ENCODE assay signal across 28 cellular contexts in genomic region chr16:88476817-88477397, GRCh38. TPM values are rescaled to one million over a fixed set of nuclear protein-coding genes. Genes with fewer than 3 reads are reported as not detected.
DNase-seq lines count a peak whose midpoint lies in the region; ATAC-seq and TF ChIP-seq lines count a peak whose summit lies in the region.
"Had no signal": no experiment of that assay in that cellular context is flagged by ENCODE, and none has a peak within 500 bp of the region (broad histone marks: within the 10 kb centered on the region; RNA-seq: fewer than 3 reads in every experiment).

No MANE protein-coding gene starts in this region.

- TF ChIP-seq POLR2A in body of pancreas (IDR thresholded peaks at IDR 0.05) = no peak

- H3K27me3 ChIP-seq in body of pancreas (no peaks in the 10 kb centered on the region), WERI-Rb-1 (ENCODE audit: insufficient read depth, low read depth, severe bottlenecking) (no peaks in the 10 kb centered on the region)
- no peaks in the 10 kb centered on the region for H3K27me3 ChIP-seq in naive thymus-derived CD4-positive, alpha-beta T cell (ENCODE audit: control insufficient read depth in 2 of 2, insufficient read depth in 2 of 2, low read length in 2 of 2)
- H3K27me3 ChIP-seq: suprapubic skin, upper lobe of right lung had no signal

- no peak for TF ChIP-seq CTCF in body of pancreas (IDR thresholded peaks at IDR 0.05)
- no peak for TF ChIP-seq CTCF in WERI-Rb-1 (IDR thresholded peaks at IDR 0.05; ENCODE audit: low read depth, low read length)

- intact Hi-C loops in body of pancreas (cut with DNase I) = no loop called here
- intact Hi-C loops in naive thymus-derived CD4-positive, alpha-beta T cell (cut with micrococcal nuclease) = loop anchor here in 1 of 2 donors (5.0 kb wide), 1 partner anchor 50 kb away; no protein-coding TSS in a partner anchor

- peak overlapping the region in 3 of 4 donors; percentile 16 to 84 (median 82) for H3K27ac ChIP-seq in body of pancreas
- H3K27ac ChIP-seq in naive thymus-derived CD4-positive, alpha-beta T cell (ENCODE audit: low read depth, low read length) = peak overlapping the region; percentile 24
- no peak overlapping the region for H3K27ac ChIP-seq in WERI-Rb-1
- H3K27ac ChIP-seq: suprapubic skin, upper lobe of right lung had no signal

- POLR2A ChIA-PET in naive thymus-derived CD4-positive, alpha-beta T cell (lab: Charles Lee) = interaction anchor here (1.0 to 1.5 kb wide), 2 partner anchors 20 to 25 kb away, joined by 3 to 6 read pairs; no protein-coding TSS in a partner anchor

- peaks cover 49% of the 10 kb centered on the region for H3K4me1 Mint-ChIP-seq in activated T-cell treated with anti-CD3 and anti-CD28 coated beads, Interleukin-2, amount 50 U/mL, for 4 hours (ENCODE audit: low read depth)
- peaks cover 22 to 69% (median 38%) of the 10 kb centered on the region in 7 donors for H3K4me1 Mint-ChIP-seq in naive thymus-derived CD4-positive, alpha-beta T cell

- ATAC-seq in activated T-cell treated with anti-CD3 and anti-CD28 coated beads, Interleukin-2, amount 50 U/mL, for 4 hours = no peak
- ATAC-seq in body of pancreas (no peak), HG03097 (IDR thresholded peaks at IDR 0.05; ENCODE audit: low FRiP score, unreplicated experiment) (no peak), GM18870 (IDR thresholded peaks at IDR 0.05; ENCODE audit: unreplicated experiment) (no peak), GM21367 (IDR thresholded peaks at IDR 0.05; ENCODE audit: unreplicated experiment) (no peak)
- no peak for ATAC-seq in naive thymus-derived CD4-positive, alpha-beta T cell
- ATAC-seq: esophagus mucosa, GM12878, upper lobe of right lung had no signal

- H3K27ac Mint-ChIP-seq in naive thymus-derived CD4-positive, alpha-beta T cell = peak overlapping the region; percentile 6 to 93 (median 64)
- H3K27ac Mint-ChIP-seq: dendritic cell treated with granulocyte-macrophage colony-stimulating factor and Interleukin-4, amounts not matched to agents 40 ng/mL and 50 ng/mL, for 4 days had no signal

- H3K36me3 ChIP-seq in body of pancreas (replicated peaks in 1 of 2; ENCODE audit: insufficient read depth in 1 of 2, low read depth in 2 of 2) (no peaks in the 10 kb centered on the region), WERI-Rb-1 (no peaks in the 10 kb centered on the region)
- no peaks in the 10 kb centered on the region for H3K36me3 ChIP-seq in naive thymus-derived CD4-positive, alpha-beta T cell (ENCODE audit: control insufficient read depth in 2 of 3, insufficient read depth in 3 of 3, low read length in 3 of 3)
- H3K36me3 ChIP-seq: suprapubic skin, upper lobe of right lung had no signal

- no peaks in the 10 kb centered on the region for H3K9me3 Mint-ChIP-seq in activated T-cell treated with anti-CD3 and anti-CD28 coated beads, Interleukin-2, amount 50 U/mL, for 4 hours
- H3K9me3 Mint-ChIP-seq in naive thymus-derived CD4-positive, alpha-beta T cell = peaks cover 0 to 8% (median 0%) of the 10 kb centered on the region in 11 donors
- H3K9me3 Mint-ChIP-seq: CD8-positive, alpha-beta T cell; dendritic cell treated with granulocyte-macrophage colony-stimulating factor and Interleukin-4, amounts not matched to agents 40 ng/mL and 50 ng/mL, for 4 days had no signal

- H3K36me3 Mint-ChIP-seq in activated T-cell treated with anti-CD3 and anti-CD28 coated beads, Interleukin-2, amount 50 U/mL, for 4 hours (ENCODE audit: insufficient read depth) = no peaks in the 10 kb centered on the region
- H3K36me3 Mint-ChIP-seq in naive thymus-derived CD4-positive, alpha-beta T cell = no peaks in the 10 kb centered on the region
- H3K36me3 Mint-ChIP-seq: CD8-positive, alpha-beta T cell had no signal

- H3K4me3 ChIP-seq in body of pancreas = no peak overlapping the region
- H3K4me3 ChIP-seq in naive thymus-derived CD4-positive, alpha-beta T cell (ENCODE audit: low read length) = no peak overlapping the region
- no peak overlapping the region for H3K4me3 ChIP-seq in WERI-Rb-1 (ENCODE audit: low read depth, low read length)
- H3K4me3 ChIP-seq: GM12878, suprapubic skin, upper lobe of right lung had no signal

- WGBS in body of pancreas, 2 donors = 53 to 60% methylated on average over 24 to 26 of the region's 26 CpGs

- peaks cover 93% of the 10 kb centered on the region for H3K4me1 ChIP-seq in body of pancreas
- peaks cover 29 to 44% of the 10 kb centered on the region in 2 donors for H3K4me1 ChIP-seq in naive thymus-derived CD4-positive, alpha-beta T cell (ENCODE audit: control insufficient read depth in 2 of 2, insufficient read depth in 2 of 2, low read length in 2 of 2)
- H3K4me1 ChIP-seq: suprapubic skin, upper lobe of right lung had no signal

- H3K4me3 Mint-ChIP-seq in activated T-cell treated with anti-CD3 and anti-CD28 coated beads, Interleukin-2, amount 50 U/mL, for 4 hours = peak overlapping the region; percentile 21
- H3K4me3 Mint-ChIP-seq in naive thymus-derived CD4-positive, alpha-beta T cell = peak overlapping the region in 8 of 10 donors; percentile 36 to 78 (median 56)
- H3K4me3 Mint-ChIP-seq: activated CD8-positive, alpha-beta T cell treated with anti-CD3 and anti-CD28 coated beads, Interleukin-2, amount 10 ng/mL, durations not matched to agents 7 days and 5 days; CD8-positive, alpha-beta T cell; dendritic cell treated with granulocyte-macrophage colony-stimulating factor and Interleukin-4, amounts not matched to agents 40 ng/mL and 50 ng/mL, for 4 days had no signal

- no peaks in the 10 kb centered on the region for H3K27me3 Mint-ChIP-seq in activated T-cell treated with anti-CD3 and anti-CD28 coated beads, Interleukin-2, amount 50 U/mL, for 4 hours (ENCODE audit: low read depth)
- H3K27me3 Mint-ChIP-seq in naive thymus-derived CD4-positive, alpha-beta T cell = peaks cover 0 to 6% (median 0%) of the 10 kb centered on the region in 5 donors

- no peaks in the 10 kb centered on the region for H3K9me3 ChIP-seq in body of pancreas
- H3K9me3 ChIP-seq in naive thymus-derived CD4-positive, alpha-beta T cell (ENCODE audit: control insufficient read depth in 2 of 3, low read length in 3 of 3) = no peaks in the 10 kb centered on the region
- H3K9me3 ChIP-seq in WERI-Rb-1 (ENCODE audit: severe bottlenecking) = no peaks in the 10 kb centered on the region
- H3K9me3 ChIP-seq: suprapubic skin, upper lobe of right lung had no signal

- DNase-seq in activated T-cell treated with anti-CD3 and anti-CD28 coated beads, Interleukin-2, amount 50 U/mL, for 4 hours = no peak
- no peak for DNase-seq in activated T-cell treated with anti-CD3 and anti-CD28 coated beads, Interleukin-2, amount 50 U/mL, for 1 hour
- DNase-seq in body of pancreas (peak in 3 of 4 donors; percentile 35 to 50 (median 50)), WERI-Rb-1 (no peak)
- no peak for DNase-seq in naive thymus-derived CD4-positive, alpha-beta T cell
- DNase-seq: 8988T; activated CD4-positive, alpha-beta T cell treated with anti-CD3 and anti-CD28 coated beads for 4 hours; activated CD8-positive, alpha-beta T cell treated with anti-CD3 and anti-CD28 coated beads, Interleukin-2, amount 10 ng/mL, durations not matched to agents 7 days and 5 days; activated gamma-delta T cell treated with Interleukin-2 at 50 U/mL for 16 hours; CD8-positive, alpha-beta T cell; central memory CD4-positive, alpha-beta T cell; DMS 273 treated with DMSO at 0.1 percent for 48 hours; glutamatergic neuron; HCEC 1CT; mesendoderm; NCI-H2107; NCI-H748 treated with DMSO at 0.1 percent for 48 hours; SIG-M5; stimulated activated CD4-positive, alpha-beta T cell treated with anti-CD3 and anti-CD28 coated beads, Interleukin-15, amount 100 ng/mL, for 24 hours; stimulated activated naive CD4-positive, alpha-beta T cell; upper lobe of right lung had no signal

- CTCF ChIA-PET in naive thymus-derived CD4-positive, alpha-beta T cell (lab: Charles Lee) = no interaction called here

RNA-seq across cellular contexts. Expression of gene ZFPM1, which starts 23.8 kb away (rescaled TPM):
- total RNA-seq in activated T-cell treated with anti-CD3 and anti-CD28 coated beads, Interleukin-2, amount 50 U/mL, for 4 hours = 10 to 100 TPM; 14.2 to 17.3 (median 15.9) TPM
- 10 to 100 TPM; 10.9 to 11.4 TPM for total RNA-seq in body of pancreas
- total RNA-seq in naive thymus-derived CD4-positive, alpha-beta T cell = 10 to 100 TPM; 13.2 to 28.1 (median 18.1) TPM
- under 1 TPM; 0.15 to 0.16 TPM for polyA plus RNA-seq in naive thymus-derived CD4-positive, alpha-beta T cell

Comparison
In these comparisons a context has a peak if more than half of its experiments do, and no peak if none do; other contexts are left out.
1. DNase-seq: peak in body of pancreas (3 of 4); none in activated T-cell treated with anti-CD3 and anti-CD28 coated beads, Interleukin-2, amount 50 U/mL, for 4 hours (single experiment), activated T-cell treated with anti-CD3 and anti-CD28 coated beads, Interleukin-2, amount 50 U/mL, for 1 hour (single experiment), naive thymus-derived CD4-positive, alpha-beta T cell (0 of 9) and WERI-Rb-1 (single experiment).